In genomic region chr6:38638941-38639497, GRCh38 we compare ENCODE assay signal across 8 cellular contexts. TPM values are rescaled to one million over a fixed set of nuclear protein-coding genes. Genes with fewer than 3 reads are reported as not detected.
DNase-seq lines count a peak whose midpoint lies in the region; ATAC-seq and TF ChIP-seq lines count a peak whose summit lies in the region.

No MANE protein-coding gene starts in this region.

- H4K20me1 ChIP-seq in SK-N-SH (ENCODE audit: insufficient read depth), result no peaks in the 10 kb centered on the region

- H2AFZ ChIP-seq in SK-N-SH (ENCODE audit: low read depth), result peak overlapping the region; percentile 97

- no peaks in the 10 kb centered on the region for H3K9me2 ChIP-seq in SK-N-SH

- TF ChIP-seq CTCF in AG04450 (IDR thresholded peaks at IDR 0.05; ENCODE audit: low read depth, low read length) (no peak), SK-N-SH (IDR thresholded peaks at IDR 0.05) (no peak), left ventricle myocardium inferior (IDR thresholded peaks at IDR 0.05; ENCODE audit: borderline replicate concordance) (no peak)

- H3K9ac ChIP-seq in SK-N-SH, result peak overlapping the region; percentile 89

- H3K27me3 Mint-ChIP-seq in activated naive CD8-positive, alpha-beta T cell treated with anti-CD3 and anti-CD28 coated beads, Interleukin-2, amount 10 ng/mL, durations not matched to agents 7 days and 5 days, result no peaks in the 10 kb centered on the region

- peaks cover 30% of the 10 kb centered on the region for H3K4me1 Mint-ChIP-seq in activated naive CD8-positive, alpha-beta T cell treated with anti-CD3 and anti-CD28 coated beads, Interleukin-2, amount 10 ng/mL, durations not matched to agents 7 days and 5 days

- H3K4me2 ChIP-seq in SK-N-SH, result peak overlapping the region; percentile 80

- H3K27me3 ChIP-seq in AG04450 (ENCODE audit: control insufficient read depth, insufficient read depth, low read length), result no peaks in the 10 kb centered on the region
- H3K27me3 ChIP-seq in SK-N-SH (ENCODE audit: insufficient read depth), result no peaks in the 10 kb centered on the region
- H3K27me3 ChIP-seq in left ventricle myocardium inferior (ENCODE audit: low read depth), result no peaks in the 10 kb centered on the region
- H3K27me3 ChIP-seq in aorta (ENCODE audit: control insufficient read depth in 1 of 2, insufficient read depth in 2 of 2, low read length in 1 of 2), result no peaks in the 10 kb centered on the region

- H3K27ac ChIP-seq in AG04450 (ENCODE audit: low read depth, low read length) (peak overlapping the region; percentile 66), SK-N-SH (ENCODE audit: low read depth in 2 of 2, low read length in 1 of 2) (peak overlapping the region; percentile 87 to 94), left ventricle myocardium inferior (replicated peaks) (peak overlapping the region; percentile 98), aorta (ENCODE audit: low read depth in 1 of 2, low read length in 2 of 2) (peak overlapping the region in 1 of 2 donors; percentile 83)

- 11% methylated on average over 8 of the region's 15 CpGs for whole genome bisulfite sequencing in SK-N-SH (ENCODE audit: low lambda C conversion rate)
- 4 to 5% methylated on average over 15 of the region's 15 CpGs for WGBS in aorta, 2 donors

- TF ChIP-seq EP300 in SK-N-SH (IDR thresholded peaks at IDR 0.05; ENCODE audit: borderline replicate concordance in 1 of 2, low read depth in 1 of 2, low read length in 1 of 2), result no peak

- POLR2A ChIA-PET in AG04450 (lab: Yijun Ruan, JAX), result interaction anchor here (0.6 to 1.0 kb wide), 4 partner anchors 12 to 69 kb away, joined by 3 to 11 read pairs (median 6); no protein-coding TSS in a partner anchor
- POLR2A ChIA-PET in SK-N-SH (lab: Yijun Ruan, JAX), result no interaction called here
- POLR2A ChIA-PET in activated naive CD8-positive, alpha-beta T cell treated with anti-CD3 and anti-CD28 coated beads, Interleukin-2, amount 10 ng/mL, durations not matched to agents 7 days and 5 days (lab: Charles Lee), result interaction anchor here (1.0 to 2.9 kb wide), 3 partner anchors 31 to 75 kb away, joined by 3 to 15 read pairs (median 8); no protein-coding TSS in a partner anchor

- DNase-seq in AG04450 (ENCODE audit: low read depth, low spot score) (no peak), GM19240 (ENCODE audit: insufficient read length, low spot score) (peak; percentile 3), SK-N-SH (no peak), left ventricle myocardium inferior (no peak), renal cortical epithelial cell (ENCODE audit: low read depth) (peak; percentile 27), aorta (no peak)
- no peak for DNase-seq in activated naive CD8-positive, alpha-beta T cell treated with anti-CD3 and anti-CD28 coated beads, Interleukin-2, amount 10 ng/mL, durations not matched to agents 7 days and 5 days

- H3K36me3 Mint-ChIP-seq in activated naive CD8-positive, alpha-beta T cell treated with anti-CD3 and anti-CD28 coated beads, Interleukin-2, amount 10 ng/mL, durations not matched to agents 7 days and 5 days, result peaks cover 3% of the 10 kb centered on the region

- H3K4me3 Mint-ChIP-seq in activated naive CD8-positive, alpha-beta T cell treated with anti-CD3 and anti-CD28 coated beads, Interleukin-2, amount 10 ng/mL, durations not matched to agents 7 days and 5 days, result peak overlapping the region; percentile 91

- H3K9me3 ChIP-seq in AG04450 (ENCODE audit: control insufficient read depth, insufficient read depth, low read length) (no peaks in the 10 kb centered on the region), SK-N-SH (no peaks in the 10 kb centered on the region), left ventricle myocardium inferior (replicated peaks) (no peaks in the 10 kb centered on the region), aorta (ENCODE audit: control insufficient read depth, low read length) (no peaks in the 10 kb centered on the region)

- peak; percentile 28 for ATAC-seq in HG03442 (IDR thresholded peaks at IDR 0.05; ENCODE audit: unreplicated experiment)
- ATAC-seq in activated naive CD8-positive, alpha-beta T cell treated with anti-CD3 and anti-CD28 coated beads, Interleukin-2, amount 10 ng/mL, durations not matched to agents 7 days and 5 days (ENCODE audit: low read depth), result peak; percentile 61
- ATAC-seq in aorta (ENCODE audit: low FRiP score), result peak; percentile 46

- H3K9me3 Mint-ChIP-seq in activated naive CD8-positive, alpha-beta T cell treated with anti-CD3 and anti-CD28 coated beads, Interleukin-2, amount 10 ng/mL, durations not matched to agents 7 days and 5 days, result no peaks in the 10 kb centered on the region

- CTCF ChIA-PET in AG04450 (lab: Charles Lee), result no interaction called here
- CTCF ChIA-PET in SK-N-SH (lab: Yijun Ruan, JAX), result no interaction called here

- intact Hi-C loops in left ventricle myocardium inferior (cut with micrococcal nuclease), result no loop called here
- intact Hi-C loops in aorta (cut with DNase I), result no loop called here

- no peak for TF ChIP-seq RAD21 in SK-N-SH (IDR thresholded peaks at IDR 0.05; ENCODE audit: low read length)

- H3K36me3 ChIP-seq in SK-N-SH (replicated peaks in 1 of 2; ENCODE audit: control insufficient read depth in 1 of 2, insufficient read depth in 2 of 2, low read length in 1 of 2) (no peaks in the 10 kb centered on the region), left ventricle myocardium inferior (no peaks in the 10 kb centered on the region), aorta (ENCODE audit: control insufficient read depth in 1 of 2, insufficient read depth in 2 of 2, low read length in 1 of 2) (no peaks in the 10 kb centered on the region)

- H3K4me3 ChIP-seq in AG04450 (ENCODE audit: low read depth, low read length), result peak overlapping the region; percentile 89
- H3K4me3 ChIP-seq in SK-N-SH (ENCODE audit: low read depth in 2 of 2, low read length in 1 of 2), result peak overlapping the region; percentile 78 to 98
- H3K4me3 ChIP-seq in left ventricle myocardium inferior, result peak overlapping the region; percentile 91
- peak overlapping the region; percentile 24 to 53 for H3K4me3 ChIP-seq in aorta (ENCODE audit: low read length in 2 of 2)

- H3K4me1 ChIP-seq in SK-N-SH (ENCODE audit: control insufficient read depth in 1 of 2, insufficient read depth in 2 of 2, low read depth in 1 of 2, low read length in 1 of 2), result peaks cover 0 to 9% of the 10 kb centered on the region in 2 experiments; a peak in 2 of 4 replicates
- H3K4me1 ChIP-seq in left ventricle myocardium inferior, result peaks cover 60% of the 10 kb centered on the region
- peaks cover 0 to 3% of the 10 kb centered on the region in 2 donors for H3K4me1 ChIP-seq in aorta (ENCODE audit: control insufficient read depth in 1 of 2, insufficient read depth in 2 of 2, low read length in 2 of 2)

- H3K27ac Mint-ChIP-seq in activated naive CD8-positive, alpha-beta T cell treated with anti-CD3 and anti-CD28 coated beads, Interleukin-2, amount 10 ng/mL, durations not matched to agents 7 days and 5 days, result peak overlapping the region; percentile 94

- peaks cover 4% of the 10 kb centered on the region for H3F3A ChIP-seq in SK-N-SH (replicated peaks; ENCODE audit: insufficient read depth)

- H3K79me2 ChIP-seq in SK-N-SH (ENCODE audit: insufficient read depth), result peaks cover 28% of the 10 kb centered on the region

TF ChIP-seq in SK-N-SH, 30 proteins besides CTCF, POLR2A, EP300 and RAD21:
- TF ChIP-seq PBX3 (IDR thresholded peaks at IDR 0.05), result no peak
- no peak for TF ChIP-seq NFIC (IDR thresholded peaks at IDR 0.05; ENCODE audit: borderline replicate concordance)
- TF ChIP-seq, protein P1, sequence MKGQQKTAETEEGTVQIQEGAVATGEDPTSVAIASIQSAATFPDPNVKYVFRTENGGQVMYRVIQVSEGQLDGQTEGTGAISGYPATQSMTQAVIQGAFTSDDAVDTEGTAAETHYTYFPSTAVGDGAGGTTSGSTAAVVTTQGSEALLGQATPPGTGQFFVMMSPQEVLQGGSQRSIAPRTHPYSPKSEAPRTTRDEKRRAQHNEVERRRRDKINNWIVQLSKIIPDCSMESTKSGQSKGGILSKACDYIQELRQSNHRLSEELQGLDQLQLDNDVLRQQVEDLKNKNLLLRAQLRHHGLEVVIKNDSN (IDR thresholded peaks at IDR 0.05; ENCODE audit: borderline replicate concordance, low read depth), result no peak
- no peak for TF ChIP-seq NRF1 (IDR thresholded peaks at IDR 0.05; ENCODE audit: low read depth, low read length)
- TF ChIP-seq MXI1 (IDR thresholded peaks at IDR 0.05; ENCODE audit: low read depth, low read length), result peak; percentile 21; the same call in 1 of the 2 replicates
- TF ChIP-seq POLR2AphosphoS5 (IDR thresholded peaks at IDR 0.05; ENCODE audit: low read depth, low read length), result no peak

RNA-seq across cellular contexts. Expression of gene BTBD9, which starts 0.7 kb away (rescaled TPM):
- 7.2 and 7.5 TPM in 2 replicates for polyA plus RNA-seq in AG04450 (2011; rRNA removed)
- 19.4 and 27.8 TPM in 2 replicates for polyA minus RNA-seq in AG04450 (2011; rRNA and poly(A)+ RNA removed)
- polyA plus RNA-seq in SK-N-SH (2012; rRNA removed), result 2.2 and 3.2 TPM in 2 replicates
- 1.8 and 2.2 TPM in 2 replicates for polyA plus RNA-seq in SK-N-SH (2012; cell fraction: cytosol; rRNA removed)
- 3.1 and 3.6 TPM in 2 replicates for polyA plus RNA-seq in SK-N-SH (2012; cell fraction: nucleus; rRNA removed)
- total RNA-seq in activated naive CD8-positive, alpha-beta T cell treated with anti-CD3 and anti-CD28 coated beads, Interleukin-2, amount 10 ng/mL, durations not matched to agents 7 days and 5 days, result 10 to 100 TPM; 19.1 to 19.8 TPM
- total RNA-seq in left ventricle myocardium inferior, result 16.5 TPM
- total RNA-seq in renal cortical epithelial cell, result 11.8 and 18.8 TPM in 2 replicates
- total RNA-seq in aorta, result 10 to 100 TPM; 22.3 to 23.6 TPM
- polyA plus RNA-seq in aorta, result 1 to 10 TPM; 1.5 to 2.4 TPM

Comparison
In these comparisons a context has a peak if more than half of its experiments do, and no peak if none do; other contexts are left out.
1. DNase-seq: peak in GM19240 (single experiment) and renal cortical epithelial cell (single experiment); none in AG04450 (single experiment), SK-N-SH (single experiment), activated naive CD8-positive, alpha-beta T cell treated with anti-CD3 and anti-CD28 coated beads, Interleukin-2, amount 10 ng/mL, durations not matched to agents 7 days and 5 days (single experiment), left ventricle myocardium inferior (single experiment) and aorta (0 of 2).
2. H3K4me3 ChIP-seq: peak in every context shown above with its lines; median percentile 91 in left ventricle myocardium inferior; 89 in AG04450; 88 in SK-N-SH; 38 in aorta.
3. Peak in every context shown above with its lines, with median percentiles within 50 percentile points of each other: ATAC-seq.